In the genomic region with DNA sequence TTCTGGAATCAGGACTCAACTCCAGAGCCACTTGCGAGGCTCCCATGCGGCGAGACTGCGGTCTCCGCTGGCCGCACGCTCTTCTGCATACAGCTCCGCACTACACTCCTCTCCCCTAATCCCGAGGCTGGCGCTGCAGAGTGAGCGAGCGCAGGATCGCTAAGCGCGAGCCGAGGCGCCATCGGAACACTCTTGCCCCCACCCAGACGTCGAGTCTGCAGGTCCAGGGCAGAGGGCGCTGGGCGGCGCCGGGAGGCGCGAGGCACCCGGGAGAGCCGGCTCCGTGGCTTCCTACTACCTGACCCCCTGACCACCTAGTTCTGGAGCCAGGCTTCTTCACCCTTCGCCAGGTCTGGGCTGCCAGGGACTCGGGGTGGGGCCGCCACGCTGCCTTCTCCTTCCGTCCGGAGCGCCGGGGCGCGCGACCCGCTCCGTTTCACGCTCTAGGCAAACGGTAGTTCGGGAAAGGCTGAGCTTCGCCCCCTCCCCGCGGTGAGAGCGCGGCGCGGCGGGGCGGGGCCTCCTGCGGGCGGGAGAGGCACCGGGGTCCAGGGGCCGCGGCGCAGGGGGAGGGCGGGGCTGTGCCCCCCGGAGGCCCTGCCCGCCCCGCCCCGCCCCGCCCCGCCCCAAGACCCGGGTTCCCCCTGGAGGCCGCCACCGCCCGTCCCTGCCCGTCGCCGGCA, we compare ENCODE assay signal across 8 cellular contexts. TPM values are rescaled to one million over a fixed set of nuclear protein-coding genes. Genes with fewer than 3 reads are reported as not detected.
DNase-seq lines count a peak whose midpoint lies in the region; ATAC-seq and TF ChIP-seq lines count a peak whose summit lies in the region.

No MANE protein-coding gene starts in this region.

- no peaks in the 10 kb centered on the region for H3K36me3 ChIP-seq in OCI-LY7 (ENCODE audit: insufficient read depth, low read length)
- no peaks in the 10 kb centered on the region for H3K36me3 ChIP-seq in esophagus squamous epithelium
- no peaks in the 10 kb centered on the region for H3K36me3 ChIP-seq in mucosa of stomach (ENCODE audit: control insufficient read depth, insufficient read depth, low read length)

- POLR2A ChIA-PET in OCI-LY7 (lab: Charles Lee): interaction anchor here (0.6 to 1.6 kb wide), 14 partner anchors 10 to 1699 kb away, joined by 3 to 10 read pairs (median 4); partner anchors contain the start of gene PSMG4

- peak overlapping the region; percentile 85 for H3K9ac ChIP-seq in mucosa of stomach (ENCODE audit: low read length)

- CTCF ChIA-PET in OCI-LY7 (lab: Charles Lee; ENCODE audit: unreplicated experiment): interaction anchor here (0.8 to 2.1 kb wide), 4 partner anchors 10 to 89 kb away, joined by 3 to 7 read pairs (median 4); no protein-coding TSS in a partner anchor

- no peaks in the 10 kb centered on the region for H3K79me2 ChIP-seq in OCI-LY7 (ENCODE audit: insufficient read depth, low read depth, low read length)

- intact Hi-C loops in OCI-LY7 (cut with micrococcal nuclease; ENCODE audit: unreplicated experiment) (loop anchor here (1.0 to 5.0 kb wide), 6 partner anchors 36 to 395 kb away; partner anchors contain the start of genes PSMG4, RIPK1 and WRNIP1), esophagus squamous epithelium (cut with DNase I) (no loop called here)

- no TSS peak for BruUV-seq in OCI-LY7 (replicated peaks; lab: Mats Ljungman, UMichigan)

- no peaks in the 10 kb centered on the region for H4K20me1 ChIP-seq in OCI-LY7 (ENCODE audit: insufficient read depth, low read length)

- peaks cover 27% of the 10 kb centered on the region for H3K4me1 Mint-ChIP-seq in activated T-cell treated with anti-CD3 and anti-CD28 coated beads, Interleukin-2, amount 50 U/mL, for 4 hours (ENCODE audit: low read depth)
- peaks cover 37% of the 10 kb centered on the region for H3K4me1 Mint-ChIP-seq in stimulated activated naive CD8-positive, alpha-beta T cell treated with anti-CD3 and anti-CD28 coated beads, Interleukin-15, amount 100 ng/mL, for 72 hours

- no peaks in the 10 kb centered on the region for H3K36me3 Mint-ChIP-seq in activated T-cell treated with anti-CD3 and anti-CD28 coated beads, Interleukin-2, amount 50 U/mL, for 4 hours (ENCODE audit: insufficient read depth)

- no peaks in the 10 kb centered on the region for H3K9me3 Mint-ChIP-seq in activated T-cell treated with anti-CD3 and anti-CD28 coated beads, Interleukin-2, amount 50 U/mL, for 4 hours
- peaks cover 0 to 12% of the 10 kb centered on the region in 2 donors for H3K9me3 Mint-ChIP-seq in stimulated activated naive CD8-positive, alpha-beta T cell treated with anti-CD3 and anti-CD28 coated beads, Interleukin-15, amount 100 ng/mL, for 72 hours

- peak overlapping the region in 1 of 2 donors; percentile 94 for H3K27ac Mint-ChIP-seq in stimulated activated naive CD8-positive, alpha-beta T cell treated with anti-CD3 and anti-CD28 coated beads, Interleukin-15, amount 100 ng/mL, for 72 hours

- 0 to 1% methylated on average over 5 to 11 of the region's 74 CpGs for WGBS in esophagus squamous epithelium, 2 donors

- peak; percentile 34 for ATAC-seq in GM19468 (IDR thresholded peaks at IDR 0.05; ENCODE audit: extremely low read depth, unreplicated experiment)
- ATAC-seq in activated T-cell treated with anti-CD3 and anti-CD28 coated beads, Interleukin-2, amount 50 U/mL, for 4 hours: peak; percentile 76
- ATAC-seq in stimulated activated naive CD8-positive, alpha-beta T cell treated with anti-CD3 and anti-CD28 coated beads, Interleukin-15, amount 100 ng/mL, for 72 hours: peak; percentile 88

- in situ Hi-C loops in Caki2 (cut with HindIII; ENCODE audit: low pct_unique_long_range_greater_than_20kb, low sequenced_read_pairs): no loop called here

- H3K9me2 ChIP-seq in OCI-LY7 (ENCODE audit: insufficient read depth, low read length): no peaks in the 10 kb centered on the region

- H3K27ac ChIP-seq in OCI-LY7 (ENCODE audit: low read depth, low read length, poor library complexity, severe bottlenecking) (peak overlapping the region; percentile 78), esophagus squamous epithelium (peak overlapping the region; percentile 96 to 97 (median 96))

- H3K27me3 ChIP-seq in esophagus squamous epithelium: no peaks in the 10 kb centered on the region
- H3K27me3 ChIP-seq in mucosa of stomach (ENCODE audit: control insufficient read depth, insufficient read depth, low read length): no peaks in the 10 kb centered on the region

- H3K9me3 ChIP-seq in OCI-LY7 (ENCODE audit: low read length): no peaks in the 10 kb centered on the region
- no peaks in the 10 kb centered on the region for H3K9me3 ChIP-seq in esophagus squamous epithelium
- no peaks in the 10 kb centered on the region for H3K9me3 ChIP-seq in mucosa of stomach (ENCODE audit: control insufficient read depth, low read length)

- H3K27me3 Mint-ChIP-seq in activated T-cell treated with anti-CD3 and anti-CD28 coated beads, Interleukin-2, amount 50 U/mL, for 4 hours (ENCODE audit: low read depth): peaks cover 5% of the 10 kb centered on the region
- H3K27me3 Mint-ChIP-seq in stimulated activated naive CD8-positive, alpha-beta T cell treated with anti-CD3 and anti-CD28 coated beads, Interleukin-15, amount 100 ng/mL, for 72 hours: peaks cover 19% of the 10 kb centered on the region

- peak overlapping the region; percentile 83 for H3K4me3 ChIP-seq in OCI-LY7 (ENCODE audit: low read depth, low read length, poor library complexity, severe bottlenecking)
- H3K4me3 ChIP-seq in esophagus squamous epithelium: peak overlapping the region; percentile 72 to 90 (median 80)
- H3K4me3 ChIP-seq in mucosa of stomach (ENCODE audit: low read length): peak overlapping the region; percentile 47

- peak; percentile 87 for DNase-seq in Caki2 (ENCODE audit: low read depth)
- peak; percentile 89 for DNase-seq in HT-29 (ENCODE audit: low spot score)
- DNase-seq in OCI-LY7 (ENCODE audit: low spot score): peak; percentile 82
- peak; percentile 45 for DNase-seq in activated T-cell treated with anti-CD3 and anti-CD28 coated beads, Interleukin-2, amount 50 U/mL, for 4 hours
- DNase-seq in esophagus squamous epithelium (lab: John Stamatoyannopoulos, UW): no peak
- DNase-seq in stimulated activated naive CD8-positive, alpha-beta T cell treated with anti-CD3 and anti-CD28 coated beads, Interleukin-15, amount 100 ng/mL, for 72 hours: peak; percentile 66 to 71

- TF ChIP-seq CTCF in OCI-LY7 (conservative IDR thresholded peaks at IDR 0.05; ENCODE audit: low read length) (peak; percentile 27; the same call in 1 of the 2 replicates), esophagus squamous epithelium (IDR thresholded peaks at IDR 0.05) (peak in 3 of 6 experiments; percentile 8 to 26 (median 17))

- H3K4me3 Mint-ChIP-seq in activated T-cell treated with anti-CD3 and anti-CD28 coated beads, Interleukin-2, amount 50 U/mL, for 4 hours: peak overlapping the region; percentile 81
- H3K4me3 Mint-ChIP-seq in stimulated activated naive CD8-positive, alpha-beta T cell treated with anti-CD3 and anti-CD28 coated beads, Interleukin-15, amount 100 ng/mL, for 72 hours: peak overlapping the region; percentile 92 to 93

- H2AFZ ChIP-seq in OCI-LY7 (ENCODE audit: low read length): peak overlapping the region; percentile 98

- TF ChIP-seq POLR2A in esophagus squamous epithelium (IDR thresholded peaks at IDR 0.05): peak in 2 of 4 donors; percentile 54 to 76

- peak overlapping the region; percentile 99 for H3K4me2 ChIP-seq in OCI-LY7 (ENCODE audit: low read length)

- H3K4me1 ChIP-seq in OCI-LY7 (ENCODE audit: insufficient read depth, low read length, poor library complexity, severe bottlenecking) (peaks cover 43% of the 10 kb centered on the region), esophagus squamous epithelium (peaks cover 0 to 60% (median 9%) of the 10 kb centered on the region in 3 donors), mucosa of stomach (ENCODE audit: control insufficient read depth, insufficient read depth, low read length) (peaks cover 37% of the 10 kb centered on the region)

RNA-seq across cellular contexts. Expression of gene TUBB2A, which starts 5.4 kb away (rescaled TPM):
- 69.0 and 77.3 TPM in 2 replicates for total RNA-seq in Caki2 (2014; rRNA removed; shearing (Covaris generic); ENCODE audit: low replicate concordance)
- total RNA-seq in HT-29 (2014; rRNA removed; shearing (Covaris generic)): 67.5 and 73.0 TPM in 2 replicates
- 33.0 and 42.1 TPM in 2 replicates for total RNA-seq in OCI-LY7 (2014; rRNA removed; shearing (Covaris generic))
- total RNA-seq in OCI-LY7 (2022) (23.3 and 24.8 TPM in 2 replicates), esophagus squamous epithelium (100 to 1,000 TPM in 2 of 4 donors, 10 to 100 TPM in 2; 35.9 to 149 (median 93.5) TPM)
- 1 to 10 TPM; 5.4 to 7.7 (median 7.1) TPM for total RNA-seq in activated T-cell treated with anti-CD3 and anti-CD28 coated beads, Interleukin-2, amount 50 U/mL, for 4 hours

RNA-seq across cellular contexts. Expression of gene BPHL, which starts 44.2 kb away (rescaled TPM):
- 29.5 and 35.9 TPM in 2 replicates for total RNA-seq in Caki2 (2014; rRNA removed; shearing (Covaris generic); ENCODE audit: low replicate concordance)
- 7.3 and 8.7 TPM in 2 replicates for total RNA-seq in HT-29 (2014; rRNA removed; shearing (Covaris generic))
- 9.7 and 12.3 TPM in 2 replicates for total RNA-seq in OCI-LY7 (2014; rRNA removed; shearing (Covaris generic))
- 17.5 and 20.9 TPM in 2 replicates for total RNA-seq in OCI-LY7 (2022)
- total RNA-seq in activated T-cell treated with anti-CD3 and anti-CD28 coated beads, Interleukin-2, amount 50 U/mL, for 4 hours: 1 to 10 TPM; 3.5 to 6.1 (median 4.5) TPM
- 10 to 100 TPM; 10.1 to 26.0 (median 11.8) TPM for total RNA-seq in esophagus squamous epithelium

Comparison
In these comparisons a context has a peak if more than half of its experiments do, and no peak if none do; other contexts are left out.
1. ATAC-seq: peak in every context shown above with its lines; median percentile 88 in stimulated activated naive CD8-positive, alpha-beta T cell treated with anti-CD3 and anti-CD28 coated beads, Interleukin-15, amount 100 ng/mL, for 72 hours; 76 in activated T-cell treated with anti-CD3 and anti-CD28 coated beads, Interleukin-2, amount 50 U/mL, for 4 hours; 34 in GM19468.